In genomic region chr4:76787898-76788297, GRCh38 we compare ENCODE assay signal across 27 cellular contexts.
"Had no signal": no experiment of that assay in that cellular context is flagged by ENCODE, and none has a peak within 500 bp of the region (broad histone marks: within the 10 kb centered on the region; RNA-seq: fewer than 3 reads in every experiment).

No MANE protein-coding gene starts in this region.

- ATAC-seq: effector memory CD8-positive, alpha-beta T cell; gastrocnemius medialis; left ventricle myocardium superior; sciatic nerve had no signal

- H3K4me3 Mint-ChIP-seq: activated CD4-positive, alpha-beta memory T cell treated with anti-CD3 and anti-CD28 coated beads, Interleukin-2, amount 10 ng/mL, durations not matched to agents 7 days and 5 days; activated CD4-positive, alpha-beta T cell treated with anti-CD3 and anti-CD28 coated beads, Interleukin-2, amount 10 ng/mL, durations not matched to agents 24 days and 14 days; activated naive CD8-positive, alpha-beta T cell treated with anti-CD3 and anti-CD28 coated beads, Interleukin-2, amount 10 ng/mL, durations not matched to agents 7 days and 5 days; effector memory CD8-positive, alpha-beta T cell; naive B cell; neural crest cell; stimulated activated memory B cell treated with anti-CD40 and anti-IgM and Interleukin-4, amounts not matched to agents 10 μg/mL and 1 μg/mL and 100 μg/mL, for 72 hours; T-helper 1 cell treated with Interleukin-12 subunit alpha and Interleukin-12 subunit beta and Interleukin-4 antibody, amounts not matched to agents 30 μg/mL and 1 μg/mL, for 36 hours had no signal

- H3K9me3 Mint-ChIP-seq: activated CD4-positive, alpha-beta memory T cell treated with anti-CD3 and anti-CD28 coated beads, Interleukin-2, amount 10 ng/mL, durations not matched to agents 7 days and 5 days; effector memory CD8-positive, alpha-beta T cell; T-helper 1 cell treated with Interleukin-12 subunit alpha and Interleukin-12 subunit beta and Interleukin-4 antibody, amounts not matched to agents 30 μg/mL and 1 μg/mL, for 36 hours had no signal

- DNase-seq: activated CD4-positive, alpha-beta memory T cell treated with anti-CD3 and anti-CD28 coated beads, Interleukin-2, amount 10 ng/mL, durations not matched to agents 7 days and 5 days; activated CD4-positive, alpha-beta T cell treated with anti-CD3 and anti-CD28 coated beads, Interleukin-2, amount 10 ng/mL, durations not matched to agents 24 days and 14 days; activated CD4-positive, CD25-positive, alpha-beta regulatory T cell; activated naive CD4-positive, alpha-beta T cell treated with Interleukin-2 at 50 U/mL for 16 hours; activated naive CD8-positive, alpha-beta T cell treated with anti-CD3 and anti-CD28 coated beads, Interleukin-2, amount 10 ng/mL, durations not matched to agents 7 days and 5 days; activated T-cell treated with anti-CD3 and anti-CD28 coated beads, Interleukin-2, amount 50 U/mL, for 1 hour; amygdala; colonic mucosa; dorsolateral prefrontal cortex; effector memory CD8-positive, alpha-beta T cell; gastrocnemius medialis; hippocampal formation; kidney glomerular epithelial cell; left ventricle myocardium superior; naive B cell; occipital lobe; small intestine; stimulated activated CD4-positive, alpha-beta T cell treated with anti-CD3 and anti-CD28 coated beads, Interleukin-2, amount 100 ng/mL, for 24 hours; T1000; testis; trophoblast cell had no signal

- H3K36me3 Mint-ChIP-seq: activated naive CD8-positive, alpha-beta T cell treated with anti-CD3 and anti-CD28 coated beads, Interleukin-2, amount 10 ng/mL, durations not matched to agents 7 days and 5 days; naive B cell; stimulated activated memory B cell treated with anti-CD40 and anti-IgM and Interleukin-4, amounts not matched to agents 10 μg/mL and 1 μg/mL and 100 μg/mL, for 72 hours had no signal

- H3K4me1 Mint-ChIP-seq: activated CD4-positive, alpha-beta memory T cell treated with anti-CD3 and anti-CD28 coated beads, Interleukin-2, amount 10 ng/mL, durations not matched to agents 7 days and 5 days; activated CD4-positive, alpha-beta T cell treated with anti-CD3 and anti-CD28 coated beads, Interleukin-2, amount 10 ng/mL, durations not matched to agents 24 days and 14 days; activated naive CD8-positive, alpha-beta T cell treated with anti-CD3 and anti-CD28 coated beads, Interleukin-2, amount 10 ng/mL, durations not matched to agents 7 days and 5 days; naive B cell; neural crest cell; stimulated activated memory B cell treated with anti-CD40 and anti-IgM and Interleukin-4, amounts not matched to agents 10 μg/mL and 1 μg/mL and 100 μg/mL, for 72 hours had no signal

- H3K27me3 Mint-ChIP-seq: activated CD4-positive, alpha-beta memory T cell treated with anti-CD3 and anti-CD28 coated beads, Interleukin-2, amount 10 ng/mL, durations not matched to agents 7 days and 5 days had no signal

- H3K27ac Mint-ChIP-seq: activated CD4-positive, alpha-beta memory T cell treated with anti-CD3 and anti-CD28 coated beads, Interleukin-2, amount 10 ng/mL, durations not matched to agents 7 days and 5 days; activated CD4-positive, alpha-beta T cell treated with anti-CD3 and anti-CD28 coated beads, Interleukin-2, amount 10 ng/mL, durations not matched to agents 24 days and 14 days; activated naive CD8-positive, alpha-beta T cell treated with anti-CD3 and anti-CD28 coated beads, Interleukin-2, amount 10 ng/mL, durations not matched to agents 7 days and 5 days; effector memory CD8-positive, alpha-beta T cell; naive B cell; stimulated activated memory B cell treated with anti-CD40 and anti-IgM and Interleukin-4, amounts not matched to agents 10 μg/mL and 1 μg/mL and 100 μg/mL, for 72 hours; T-helper 1 cell treated with Interleukin-12 subunit alpha and Interleukin-12 subunit beta and Interleukin-4 antibody, amounts not matched to agents 30 μg/mL and 1 μg/mL, for 36 hours had no signal

- FAIRE-seq: bronchial epithelial cell, endothelial cell of umbilical vein, small intestine had no signal
